1 cellular context compared by ENCODE assay signal in the genomic region with DNA sequence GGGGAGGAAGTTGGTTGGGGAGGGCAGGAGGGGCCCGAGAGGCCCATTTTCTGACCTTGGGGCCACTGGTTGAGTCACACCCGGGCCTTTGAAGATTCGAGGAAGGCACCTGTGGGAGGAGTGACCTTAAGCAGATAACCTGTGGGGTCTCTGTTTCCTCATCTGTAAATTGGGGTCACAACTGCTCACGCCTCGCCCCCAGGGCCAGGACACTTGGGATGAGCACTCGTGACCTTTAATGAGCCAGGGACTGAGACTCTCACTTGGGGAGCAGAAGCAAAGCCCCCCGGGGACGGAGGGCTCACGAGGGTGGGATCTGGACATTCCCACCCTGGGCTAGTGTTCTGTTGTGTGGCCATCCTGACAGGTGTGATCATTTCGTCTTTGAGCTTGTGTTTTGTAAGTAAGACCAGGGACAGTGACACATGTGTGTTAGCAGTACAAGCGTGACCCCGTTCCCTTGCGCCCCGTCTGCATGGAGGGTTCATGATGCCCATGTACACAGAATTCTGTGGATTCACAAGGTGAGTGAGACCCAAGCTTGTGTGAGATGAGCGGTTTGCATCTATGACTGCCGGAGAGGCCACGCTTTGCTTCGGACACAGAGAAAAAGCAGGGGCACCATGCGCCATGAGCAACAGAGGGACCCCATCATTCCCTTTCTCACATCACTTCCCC.
TF ChIP-seq lines count a peak whose summit lies in the region.

No MANE protein-coding gene starts in this region.

TF ChIP-seq in A549, 52 proteins besides CTCF, POLR2A, EP300 and RAD21 (continued from another document):
- TF ChIP-seq RFX5 (IDR thresholded peaks at IDR 0.05): no peak
- TF ChIP-seq ZNF302 (CRISPR knock-in tag; IDR thresholded peaks at IDR 0.05): no peak
